ENCODE assay signal across 8 cellular contexts in genomic region chr1:78114034-78114956, GRCh38.
A peak's percentile ranks its signal among the peaks of the same experiment; 100 is the strongest.
DNase-seq lines count a peak whose midpoint lies in the region; ATAC-seq and TF ChIP-seq lines count a peak whose summit lies in the region.

No MANE protein-coding gene starts in this region.

- in situ Hi-C loops in Caki2 (cut with HindIII; ENCODE audit: low pct_unique_long_range_greater_than_20kb, low sequenced_read_pairs), result no loop called here

- peak; percentile 58 for DNase-seq in Caki2 (ENCODE audit: low read depth)
- peak; percentile 58 to 91 for DNase-seq in NCI-H526 (lab: John Stamatoyannopoulos, UW)
- DNase-seq in activated CD4-positive, alpha-beta T cell treated with anti-CD3 and anti-CD28 coated beads, Interleukin-2, amount 50 U/mL, for 1 hour, result peak; percentile 38
- DNase-seq in endodermal cell, result peak; percentile 82
- peak; percentile 71 for DNase-seq in middle frontal gyrus (ENCODE audit: extremely low spot score, low spot score)
- peak; percentile 52 for DNase-seq in stimulated activated naive CD8-positive, alpha-beta T cell treated with anti-CD3 and anti-CD28 coated beads, Interleukin-15, Interleukin-2, amounts not matched to agents 100 U/mL and 50 U/mL, for 24 hours

- H3K36me3 ChIP-seq in endodermal cell (ENCODE audit: control insufficient read depth, insufficient read depth, low read length), result no peaks in the 10 kb centered on the region

- H3K4me1 ChIP-seq in endodermal cell (ENCODE audit: control insufficient read depth, insufficient read depth, low read length), result no peaks in the 10 kb centered on the region

- H3K27me3 ChIP-seq in endodermal cell (ENCODE audit: control insufficient read depth, insufficient read depth, low read length, poor library complexity, severe bottlenecking), result no peaks in the 10 kb centered on the region

- peaks cover 2% of the 10 kb centered on the region for H3K27me3 Mint-ChIP-seq in endodermal cell (ENCODE audit: insufficient read depth)

- WGBS in endodermal cell (ENCODE audit: insufficient coverage in 1 of 2, insufficient read length in 1 of 2), 2 experiments, result 89 to 93% methylated on average over 8 to 9 of the region's 9 CpGs

- no peak overlapping the region for H3K27ac ChIP-seq in endodermal cell (ENCODE audit: low read depth, low read length)

- H3K4me1 Mint-ChIP-seq in endodermal cell, result peaks cover 6% of the 10 kb centered on the region

- ATAC-seq in GM19438 (IDR thresholded peaks at IDR 0.05; ENCODE audit: low read depth, unreplicated experiment), result peak; percentile 89
- peak; percentile 88 for ATAC-seq in HG03460 (IDR thresholded peaks at IDR 0.05; ENCODE audit: unreplicated experiment)
- ATAC-seq in stimulated activated naive CD8-positive, alpha-beta T cell treated with anti-CD3 and anti-CD28 coated beads, Interleukin-15, Interleukin-2, amounts not matched to agents 100 U/mL and 50 U/mL, for 24 hours, result peak; percentile 79

- peak; percentile 97 for TF ChIP-seq CTCF in endodermal cell (conservative IDR thresholded peaks at IDR 0.05)

- H3K9me3 Mint-ChIP-seq in endodermal cell, result no peaks in the 10 kb centered on the region

- H3K4me3 Mint-ChIP-seq in endodermal cell, result no peak overlapping the region

- H3K9me3 ChIP-seq in endodermal cell (ENCODE audit: control insufficient read depth, low read length), result no peaks in the 10 kb centered on the region

- no peaks in the 10 kb centered on the region for H3K36me3 Mint-ChIP-seq in endodermal cell (ENCODE audit: low read depth)

- H3K9ac ChIP-seq in endodermal cell (ENCODE audit: extremely low read depth, low read length, poor library complexity, severe bottlenecking), result no peak overlapping the region

- no peak overlapping the region for H3K27ac Mint-ChIP-seq in endodermal cell

- no peak overlapping the region for H3K4me3 ChIP-seq in endodermal cell (ENCODE audit: low read length)
